Comparison of ENCODE assay signal across 2 cellular contexts in the genomic region with DNA sequence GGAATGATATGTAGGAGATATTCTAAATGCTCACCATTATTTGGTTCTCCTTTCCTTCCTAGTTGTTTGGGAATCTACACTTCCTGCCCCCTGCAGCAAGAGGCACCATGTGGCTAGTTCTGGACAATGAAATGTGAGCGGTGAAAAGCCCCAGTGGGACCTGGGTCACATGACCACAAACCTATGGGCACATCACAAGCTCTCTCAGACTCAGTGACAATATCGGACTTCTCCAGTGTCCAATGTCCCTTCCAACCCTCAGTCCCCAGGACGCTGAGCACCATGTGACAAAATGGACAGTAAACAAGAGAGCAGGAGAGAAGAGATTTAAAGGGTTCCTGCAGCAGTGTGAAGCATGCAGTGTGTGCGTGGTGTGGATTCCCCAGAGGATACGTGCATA.
TF ChIP-seq lines count a peak whose summit lies in the region.

No MANE protein-coding gene starts in this region.

TF ChIP-seq in A549, 52 proteins besides CTCF, POLR2A, EP300 and RAD21:
- TF ChIP-seq RCOR1 (IDR thresholded peaks at IDR 0.05; ENCODE audit: low read depth, low read length) (no peak), TP53 (CRISPR knock-in tag; IDR thresholded peaks at IDR 0.05) (no peak), HEYL (CRISPR knock-in tag; IDR thresholded peaks at IDR 0.05) (no peak)
- TF ChIP-seq, protein P1, sequence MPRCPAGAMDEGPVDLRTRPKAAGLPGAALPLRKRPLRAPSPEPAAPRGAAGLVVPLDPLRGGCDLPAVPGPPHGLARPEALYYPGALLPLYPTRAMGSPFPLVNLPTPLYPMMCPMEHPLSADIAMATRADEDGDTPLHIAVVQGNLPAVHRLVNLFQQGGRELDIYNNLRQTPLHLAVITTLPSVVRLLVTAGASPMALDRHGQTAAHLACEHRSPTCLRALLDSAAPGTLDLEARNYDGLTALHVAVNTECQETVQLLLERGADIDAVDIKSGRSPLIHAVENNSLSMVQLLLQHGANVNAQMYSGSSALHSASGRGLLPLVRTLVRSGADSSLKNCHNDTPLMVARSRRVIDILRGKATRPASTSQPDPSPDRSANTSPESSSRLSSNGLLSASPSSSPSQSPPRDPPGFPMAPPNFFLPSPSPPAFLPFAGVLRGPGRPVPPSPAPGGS (IDR thresholded peaks at IDR 0.05): no peak
- TF ChIP-seq, protein P2, sequence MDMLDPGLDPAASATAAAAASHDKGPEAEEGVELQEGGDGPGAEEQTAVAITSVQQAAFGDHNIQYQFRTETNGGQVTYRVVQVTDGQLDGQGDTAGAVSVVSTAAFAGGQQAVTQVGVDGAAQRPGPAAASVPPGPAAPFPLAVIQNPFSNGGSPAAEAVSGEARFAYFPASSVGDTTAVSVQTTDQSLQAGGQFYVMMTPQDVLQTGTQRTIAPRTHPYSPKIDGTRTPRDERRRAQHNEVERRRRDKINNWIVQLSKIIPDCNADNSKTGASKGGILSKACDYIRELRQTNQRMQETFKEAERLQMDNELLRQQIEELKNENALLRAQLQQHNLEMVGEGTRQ (IDR thresholded peaks at IDR 0.05): 0 out of 2 replicates have a peak, but pooled peaks have one; percentile 19

TF ChIP-seq in endothelial cell of umbilical vein, 7 proteins besides CTCF, POLR2A, EP300 and RAD21:
- no peak for TF ChIP-seq EZH2 (IDR thresholded peaks at IDR 0.05; ENCODE audit: borderline replicate concordance, low read depth, low read length, severe bottlenecking)
- TF ChIP-seq GATA2 (IDR thresholded peaks at IDR 0.05; ENCODE audit: insufficient read depth, insufficient read length, low read depth, low read length): no peak
- no peak for TF ChIP-seq POLR2AphosphoS5 (IDR thresholded peaks at IDR 0.05; ENCODE audit: insufficient read depth, low read depth, low read length)
- no peak for TF ChIP-seq JUN (IDR thresholded peaks at IDR 0.05; ENCODE audit: borderline replicate concordance, insufficient read depth, insufficient read length, low read depth)
- no peak for TF ChIP-seq MYC (IDR thresholded peaks at IDR 0.05; ENCODE audit: low read depth, low read length)
- no peak for TF ChIP-seq FOS (IDR thresholded peaks at IDR 0.05; ENCODE audit: borderline replicate concordance, insufficient read depth, low read length)
